Comparison of ENCODE assay signal across 14 cellular contexts in genomic region chr2:206713770-206714169, GRCh38. TPM values are rescaled to one million over a fixed set of nuclear protein-coding genes. Genes with fewer than 3 reads are reported as not detected.
DNase-seq lines count a peak whose midpoint lies in the region; ATAC-seq and TF ChIP-seq lines count a peak whose summit lies in the region.
"Had no signal": no experiment of that assay in that cellular context is flagged by ENCODE, and none has a peak within 500 bp of the region (broad histone marks: within the 10 kb centered on the region; RNA-seq: fewer than 3 reads in every experiment).

No MANE protein-coding gene starts in this region.

- H3K36me3 ChIP-seq in transverse colon: no peaks in the 10 kb centered on the region
- H3K36me3 ChIP-seq: BLaER1 had no signal

- TF ChIP-seq CTCF in GM12865 (IDR thresholded peaks at IDR 0.05; ENCODE audit: insufficient read depth, low read depth, low read length, missing control alignments) (no peak), WI38 (IDR thresholded peaks at IDR 0.05; ENCODE audit: low read depth, low read length) (no peak), transverse colon (IDR thresholded peaks at IDR 0.05) (no peak)

- TF ChIP-seq POLR2A in transverse colon (IDR thresholded peaks at IDR 0.05): no peak

- intact Hi-C loops in transverse colon (cut with DNase I; ENCODE audit: low total_unique reads): no loop called here

- no peaks in the 10 kb centered on the region for H3K9me3 ChIP-seq in transverse colon
- H3K9me3 ChIP-seq: BLaER1, body of pancreas had no signal

- no peaks in the 10 kb centered on the region for H3K9me3 Mint-ChIP-seq in activated naive CD4-positive, alpha-beta T cell treated with anti-CD3 and anti-CD28 coated beads, Interleukin-2, amount 50 U/mL, for 72 hours

- no peaks in the 10 kb centered on the region for H3K27me3 ChIP-seq in transverse colon
- H3K27me3 ChIP-seq: BLaER1, body of pancreas had no signal

- WGBS in transverse colon (ENCODE audit: low coverage in 1 of 2), 2 donors: 47% methylated on average over 3 of the region's 3 CpGs

- no peaks in the 10 kb centered on the region for H3K36me3 Mint-ChIP-seq in activated naive CD4-positive, alpha-beta T cell treated with anti-CD3 and anti-CD28 coated beads, Interleukin-2, amount 50 U/mL, for 72 hours
- H3K36me3 Mint-ChIP-seq: activated CD8-positive, alpha-beta memory T cell treated with anti-CD3 and anti-CD28 coated beads, Interleukin-2, amount 10 ng/mL, durations not matched to agents 7 days and 5 days had no signal

- TF ChIP-seq EP300 in transverse colon (IDR thresholded peaks at IDR 0.05; ENCODE audit: low read depth): no peak

- H3K27ac Mint-ChIP-seq in activated naive CD4-positive, alpha-beta T cell treated with anti-CD3 and anti-CD28 coated beads, Interleukin-2, amount 50 U/mL, for 72 hours: no peak overlapping the region
- H3K27ac Mint-ChIP-seq: activated CD8-positive, alpha-beta memory T cell treated with anti-CD3 and anti-CD28 coated beads, Interleukin-2, amount 10 ng/mL, durations not matched to agents 7 days and 5 days had no signal

- peaks cover 0 to 2% (median 0%) of the 10 kb centered on the region in 4 donors for H3K4me1 ChIP-seq in transverse colon
- H3K4me1 ChIP-seq: BLaER1, body of pancreas had no signal

- peak overlapping the region; percentile 20 for H3K4me3 ChIP-seq in GM12865 (ENCODE audit: low read depth, low read length)
- peak overlapping the region; percentile 2; the same call in 1 of the 2 replicates for H3K4me3 ChIP-seq in WI38 (ENCODE audit: low read depth, low read length)
- no peak overlapping the region for H3K4me3 ChIP-seq in transverse colon
- H3K4me3 ChIP-seq: BLaER1, body of pancreas had no signal

- in situ Hi-C loops in transverse colon (cut with MboI; ENCODE audit: low pct_ligation_motif_present in 1 of 4, low pct_unique_long_range_greater_than_20kb in 1 of 4, low sequenced_read_pairs in 3 of 4): no loop called here

- ATAC-seq in GM21360 (IDR thresholded peaks at IDR 0.05; ENCODE audit: unreplicated experiment): peak; percentile 82
- peak; percentile 49 for ATAC-seq in HG03108 (IDR thresholded peaks at IDR 0.05; ENCODE audit: unreplicated experiment)
- ATAC-seq in activated naive CD4-positive, alpha-beta T cell treated with anti-CD3 and anti-CD28 coated beads, Interleukin-2, amount 50 U/mL, for 72 hours: no peak
- ATAC-seq: activated CD8-positive, alpha-beta memory T cell treated with anti-CD3 and anti-CD28 coated beads, Interleukin-2, amount 10 ng/mL, durations not matched to agents 7 days and 5 days; body of pancreas had no signal

- DNase-seq in GM12865 (ENCODE audit: low read depth) (peak; percentile 77), NCI-H2107 treated with DMSO at 0.1 percent for 48 hours (lab: John Stamatoyannopoulos, UW; ENCODE audit: unreplicated experiment) (no peak), AG20443 (ENCODE audit: low spot score) (no peak), transverse colon (no peak)
- no peak for DNase-seq in activated naive CD4-positive, alpha-beta T cell treated with anti-CD3 and anti-CD28 coated beads, Interleukin-2, amount 50 U/mL, for 72 hours (ENCODE audit: low spot score in 2 of 2)
- DNase-seq: activated CD8-positive, alpha-beta memory T cell treated with anti-CD3 and anti-CD28 coated beads, Interleukin-2, amount 10 ng/mL, durations not matched to agents 7 days and 5 days; body of pancreas; NCI-H2227 treated with DMSO at 0.1 percent for 48 hours had no signal

- no peak overlapping the region for H3K27ac ChIP-seq in transverse colon
- H3K27ac ChIP-seq: BLaER1, body of pancreas, KMS-11 had no signal

RNA-seq across cellular contexts. Expression of gene DYTN, which starts 4.4 kb away (rescaled TPM):
- not detected for total RNA-seq in activated naive CD4-positive, alpha-beta T cell treated with anti-CD3 and anti-CD28 coated beads, Interleukin-2, amount 50 U/mL, for 72 hours
- not detected for total RNA-seq in transverse colon
- total RNA-seq: activated CD8-positive, alpha-beta memory T cell treated with anti-CD3 and anti-CD28 coated beads, Interleukin-2, amount 10 ng/mL, durations not matched to agents 7 days and 5 days; body of pancreas; subcutaneous adipose tissue had no signal

RNA-seq across cellular contexts. Expression of gene MDH1B, which starts 51.4 kb away (rescaled TPM):
- 1 to 10 TPM in 1 of 2 donors, under 1 TPM in 1; 0.36 to 1.4 TPM for total RNA-seq in activated naive CD4-positive, alpha-beta T cell treated with anti-CD3 and anti-CD28 coated beads, Interleukin-2, amount 50 U/mL, for 72 hours
- 100 to 1,000 TPM in 1 of 4 donors, under 1 TPM in 2, not detected in 1; 0.55 to 365 (median 0.79) TPM for total RNA-seq in transverse colon

RNA-seq across cellular contexts. Expression of gene FASTKD2, which starts 51.6 kb away (rescaled TPM):
- total RNA-seq in activated naive CD4-positive, alpha-beta T cell treated with anti-CD3 and anti-CD28 coated beads, Interleukin-2, amount 50 U/mL, for 72 hours: 10 to 100 TPM; 24.8 to 35.9 TPM
- total RNA-seq in transverse colon: 10 to 100 TPM in 3 of 4 donors, 1 to 10 TPM in 1; 6.8 to 24.9 (median 21.1) TPM

Comparison
In these comparisons a context has a peak if more than half of its experiments do, and no peak if none do; other contexts are left out.
1. H3K4me3 ChIP-seq: peak in GM12865 (single experiment) and WI38 (single experiment); none in transverse colon (0 of 4).
2. ATAC-seq: peak in GM21360 (single experiment) and HG03108 (single experiment); none in activated naive CD4-positive, alpha-beta T cell treated with anti-CD3 and anti-CD28 coated beads, Interleukin-2, amount 50 U/mL, for 72 hours (0 of 2).